ENCODE assay signal across 8 cellular contexts in genomic region chr6:104859225-104860146, GRCh38. TPM values are rescaled to one million over a fixed set of nuclear protein-coding genes. Genes with fewer than 3 reads are reported as not detected.
DNase-seq lines count a peak whose midpoint lies in the region; ATAC-seq lines count a peak whose summit lies in the region.

HACE1 (minus strand) TSS chr6:104859919; CDS start chr6:104859642, 277 bp downstream.

- H3K27ac ChIP-seq in esophagus (ENCODE audit: low read depth in 2 of 2, low read length in 1 of 2) (peak within 1 kb of the TSS; percentile 67 to 92), muscle layer of colon (ENCODE audit: low read depth, low read length) (peak within 1 kb of the TSS; percentile 81)

- H3K36me3 ChIP-seq in esophagus (ENCODE audit: control insufficient read depth in 2 of 2, insufficient read depth in 2 of 2, low read length in 1 of 2) (no peaks in the 10 kb centered on the region), muscle layer of colon (ENCODE audit: insufficient read depth, low read length) (no peaks in the 10 kb centered on the region)

- peak within 1 kb of the TSS; percentile 82 for H3K9ac ChIP-seq in muscle layer of colon (ENCODE audit: low read length)

- peak; percentile 99 for ATAC-seq in GM21526 (IDR thresholded peaks at IDR 0.05; ENCODE audit: low FRiP score, unreplicated experiment)

- H3K9me3 ChIP-seq in esophagus (ENCODE audit: control insufficient read depth in 2 of 2, insufficient read depth in 1 of 2, low read depth in 1 of 2, low read length in 1 of 2) (no peaks in the 10 kb centered on the region), muscle layer of colon (ENCODE audit: low read length) (no peaks in the 10 kb centered on the region)

- DNase-seq in DMS153 (lab: John Stamatoyannopoulos, UW) (peak; percentile 69), HuH-7.5 (ENCODE audit: low spot score) (peak; percentile 84), OCI-M1 (lab: John Stamatoyannopoulos, UW) (peak; percentile 95), activated T-cell treated with anti-CD3 and anti-CD28 coated beads for 4 hours (peak; percentile 83)
- peak; percentile 76 for DNase-seq in stimulated activated CD8-positive, alpha-beta memory T cell treated with anti-CD3 and anti-CD28 coated beads, Interleukin-7, amount 100 ng/mL, for 24 hours (ENCODE audit: low read depth)

- WGBS in esophagus, 2 donors: 0 to 1% methylated on average over 89 of the region's 89 CpGs

- H3K4me1 ChIP-seq in esophagus (ENCODE audit: control insufficient read depth in 2 of 2, insufficient read depth in 2 of 2, low read length in 1 of 2) (peaks cover 0 to 3% of the 10 kb centered on the region in 2 donors), muscle layer of colon (ENCODE audit: insufficient read depth, low read length) (peaks cover 8% of the 10 kb centered on the region)

- H3K4me3 ChIP-seq in esophagus (ENCODE audit: low read depth in 1 of 2, low read length in 2 of 2) (peak within 1 kb of the TSS; percentile 87 to 100), muscle layer of colon (ENCODE audit: low read depth in 1 of 2, low read length in 2 of 2) (peak within 1 kb of the TSS; percentile 69 to 87)

- H3K27me3 ChIP-seq in esophagus (ENCODE audit: control insufficient read depth in 1 of 2, insufficient read depth in 2 of 2, low read length in 2 of 2): no peaks in the 10 kb centered on the region
- no peaks in the 10 kb centered on the region for H3K27me3 ChIP-seq in muscle layer of colon (ENCODE audit: control insufficient read depth in 1 of 2, insufficient read depth in 2 of 2, low read length in 2 of 2)

RNA-seq across cellular contexts. Expression of gene HACE1, which starts in this region (rescaled TPM):
- polyA plus RNA-seq in esophagus: 1 to 10 TPM; 6.4 to 8.6 TPM

Comparison
In these comparisons a context has a peak if more than half of its experiments do, and no peak if none do; other contexts are left out.
1. Peak in every context shown above with its lines: DNase-seq, ATAC-seq, H3K4me3 ChIP-seq and H3K27ac ChIP-seq.